In genomic region chr7:8923164-8923806, GRCh38 we compare ENCODE assay signal across 21 cellular contexts.
"Had no signal": no experiment of that assay in that cellular context is flagged by ENCODE, and none has a peak within 500 bp of the region (broad histone marks: within the 10 kb centered on the region; RNA-seq: fewer than 3 reads in every experiment).

No MANE protein-coding gene starts in this region.

- H3K27me3 Mint-ChIP-seq: naive thymus-derived CD8-positive, alpha-beta T cell; stimulated activated memory B cell treated with anti-CD40 and anti-IgM and Interleukin-4, amounts not matched to agents 10 μg/mL and 1 μg/mL and 100 μg/mL, for 72 hours; stimulated activated naive CD8-positive, alpha-beta T cell treated with anti-CD3 and anti-CD28 coated beads, Interleukin-15, Interleukin-2, amounts not matched to agents 100 ng/mL and 50 ng/mL, for 24 hours had no signal

- DNase-seq: dorsolateral prefrontal cortex; effector CD4-positive, alpha-beta T cell; heart left ventricle; hippocampal formation; left cardiac atrium; left ventricle myocardium inferior; lower lobe of right lung; naive thymus-derived CD8-positive, alpha-beta T cell; nephron progenitor cell; pancreas; sigmoid colon; spleen; stimulated activated CD4-positive, alpha-beta T cell treated with anti-CD3 and anti-CD28 coated beads, Interleukin-4, amount 100 ng/mL, for 4 hours; transverse colon; upper lobe of right lung; uterus had no signal

- H3K9me3 ChIP-seq: gastroesophageal sphincter, left ventricle myocardium inferior, lower lobe of right lung, neutrophil, pancreas, right atrium auricular region, sigmoid colon, transverse colon, upper lobe of right lung, uterus had no signal

- H3K9me3 Mint-ChIP-seq: nephron progenitor cell had no signal

- H3K27ac Mint-ChIP-seq: naive thymus-derived CD8-positive, alpha-beta T cell; nephron progenitor cell; stimulated activated memory B cell treated with anti-CD40 and anti-IgM and Interleukin-4, amounts not matched to agents 10 μg/mL and 1 μg/mL and 100 μg/mL, for 72 hours; stimulated activated naive CD8-positive, alpha-beta T cell treated with anti-CD3 and anti-CD28 coated beads, Interleukin-15, Interleukin-2, amounts not matched to agents 100 ng/mL and 50 ng/mL, for 24 hours had no signal

- H3K4me1 Mint-ChIP-seq: naive thymus-derived CD8-positive, alpha-beta T cell; nephron progenitor cell; stimulated activated memory B cell treated with anti-CD40 and anti-IgM and Interleukin-4, amounts not matched to agents 10 μg/mL and 1 μg/mL and 100 μg/mL, for 72 hours had no signal

- H3K36me3 Mint-ChIP-seq: naive thymus-derived CD8-positive, alpha-beta T cell; stimulated activated memory B cell treated with anti-CD40 and anti-IgM and Interleukin-4, amounts not matched to agents 10 μg/mL and 1 μg/mL and 100 μg/mL, for 72 hours had no signal

- H3K27me3 ChIP-seq: dorsolateral prefrontal cortex, gastroesophageal sphincter, heart left ventricle, neutrophil, pancreas, right atrium auricular region, sigmoid colon, spleen, transverse colon, upper lobe of right lung, uterus had no signal

- H3K4me3 Mint-ChIP-seq: naive thymus-derived CD8-positive, alpha-beta T cell; nephron progenitor cell; stimulated activated memory B cell treated with anti-CD40 and anti-IgM and Interleukin-4, amounts not matched to agents 10 μg/mL and 1 μg/mL and 100 μg/mL, for 72 hours; stimulated activated naive CD8-positive, alpha-beta T cell treated with anti-CD3 and anti-CD28 coated beads, Interleukin-15, Interleukin-2, amounts not matched to agents 100 ng/mL and 50 ng/mL, for 24 hours had no signal

- H3K4me3 ChIP-seq: dorsolateral prefrontal cortex, gastroesophageal sphincter, heart left ventricle, left ventricle myocardium inferior, lower lobe of right lung, pancreas, right atrium auricular region, sigmoid colon, spleen, transverse colon, upper lobe of right lung, uterus had no signal

- H3K27ac ChIP-seq: dorsolateral prefrontal cortex, gastroesophageal sphincter, heart left ventricle, left ventricle myocardium inferior, lower lobe of right lung, neutrophil, pancreas, right atrium auricular region, sigmoid colon, spleen, transverse colon, upper lobe of right lung, uterus had no signal

- ATAC-seq: gastroesophageal sphincter; heart left ventricle; left cardiac atrium; lower lobe of right lung; naive thymus-derived CD8-positive, alpha-beta T cell; pancreas; stimulated activated memory B cell treated with anti-CD40 and anti-IgM and Interleukin-4, amounts not matched to agents 10 μg/mL and 1 μg/mL and 100 μg/mL, for 72 hours; upper lobe of right lung had no signal

- H3K36me3 ChIP-seq: gastroesophageal sphincter, heart left ventricle, left ventricle myocardium inferior, lower lobe of right lung, neutrophil, pancreas, right atrium auricular region, sigmoid colon, spleen, transverse colon, upper lobe of right lung, uterus had no signal

- H3K4me1 ChIP-seq: gastroesophageal sphincter, heart left ventricle, left ventricle myocardium inferior, lower lobe of right lung, pancreas, right atrium auricular region, sigmoid colon, spleen, transverse colon, upper lobe of right lung, uterus had no signal
